9 cellular contexts compared by ENCODE assay signal in genomic region chr14:91149462-91149861, GRCh38. TPM values are rescaled to one million over a fixed set of nuclear protein-coding genes. Genes with fewer than 3 reads are reported as not detected.
DNase-seq lines count a peak whose midpoint lies in the region; ATAC-seq, FAIRE-seq and TF ChIP-seq lines count a peak whose summit lies in the region.
"Had no signal": no experiment of that assay in that cellular context is flagged by ENCODE, and none has a peak within 500 bp of the region (broad histone marks: within the 10 kb centered on the region; RNA-seq: fewer than 3 reads in every experiment).

No MANE protein-coding gene starts in this region.

- H3K36me3 Mint-ChIP-seq in type B pancreatic cell = peaks cover 9% of the 10 kb centered on the region

- peaks cover 16% of the 10 kb centered on the region for H3K4me1 Mint-ChIP-seq in type B pancreatic cell (ENCODE audit: unreplicated experiment)

- ATAC-seq in Right ventricle myocardium inferior (peak; percentile 64), lower lobe of right lung (peak; percentile 90 to 94), aorta (ENCODE audit: low FRiP score) (peak; percentile 83), GM21737 (IDR thresholded peaks at IDR 0.05; ENCODE audit: unreplicated experiment) (no peak)
- ATAC-seq: activated CD8-positive, alpha-beta memory T cell treated with anti-CD3 and anti-CD28 coated beads, Interleukin-2, amount 10 ng/mL, durations not matched to agents 7 days and 5 days had no signal

- FAIRE-seq in frontal cortex (lab: Jason Lieb, UNC) = no peak

- H3K36me3 ChIP-seq in lower lobe of right lung = peaks cover 49% of the 10 kb centered on the region
- no peaks in the 10 kb centered on the region for H3K36me3 ChIP-seq in aorta (ENCODE audit: control insufficient read depth in 1 of 2, insufficient read depth in 2 of 2, low read length in 1 of 2)

- no peaks in the 10 kb centered on the region for H3K27me3 ChIP-seq in lower lobe of right lung (ENCODE audit: low read depth)
- no peaks in the 10 kb centered on the region for H3K27me3 ChIP-seq in aorta (ENCODE audit: control insufficient read depth in 1 of 2, insufficient read depth in 2 of 2, low read length in 1 of 2)

- DNase-seq in Right ventricle myocardium inferior (ENCODE audit: missing footprints) = peak; percentile 22
- no peak for DNase-seq in cardiac septum (ENCODE audit: low spot score)
- DNase-seq in cardiac fibroblast (ENCODE audit: low read depth in 2 of 2) = peak; percentile 98
- DNase-seq in lower lobe of right lung = no peak
- DNase-seq in aorta = peak in 1 of 2 donors; percentile 52
- DNase-seq in frontal cortex (ENCODE audit: low spot score in 2 of 2) = no peak
- DNase-seq in type B pancreatic cell (ENCODE audit: extremely low spot score, unreplicated experiment) = no peak
- DNase-seq: activated CD8-positive, alpha-beta memory T cell treated with anti-CD3 and anti-CD28 coated beads, Interleukin-2, amount 10 ng/mL, durations not matched to agents 7 days and 5 days had no signal

- H3K9me3 ChIP-seq in lower lobe of right lung (no peaks in the 10 kb centered on the region), aorta (ENCODE audit: control insufficient read depth, low read length) (no peaks in the 10 kb centered on the region)

- H3K4me3 ChIP-seq in cardiac fibroblast (replicated peaks in 1 of 2; ENCODE audit: low read depth in 2 of 2, low read length in 2 of 2) (no peak overlapping the region), lower lobe of right lung (no peak overlapping the region), aorta (ENCODE audit: low read length in 2 of 2) (no peak overlapping the region)

- H3K27ac ChIP-seq in lower lobe of right lung (peak overlapping the region; percentile 48), aorta (ENCODE audit: low read depth in 1 of 2, low read length in 2 of 2) (no peak overlapping the region)

- H3K27ac Mint-ChIP-seq in type B pancreatic cell = no peak overlapping the region
- H3K27ac Mint-ChIP-seq: activated CD8-positive, alpha-beta memory T cell treated with anti-CD3 and anti-CD28 coated beads, Interleukin-2, amount 10 ng/mL, durations not matched to agents 7 days and 5 days had no signal

- H3K27me3 Mint-ChIP-seq in type B pancreatic cell = no peaks in the 10 kb centered on the region
- H3K27me3 Mint-ChIP-seq: activated CD8-positive, alpha-beta memory T cell treated with anti-CD3 and anti-CD28 coated beads, Interleukin-2, amount 10 ng/mL, durations not matched to agents 7 days and 5 days had no signal

- peaks cover 21% of the 10 kb centered on the region for H3K4me1 ChIP-seq in lower lobe of right lung
- H3K4me1 ChIP-seq in aorta (ENCODE audit: control insufficient read depth in 1 of 2, insufficient read depth in 2 of 2, low read length in 2 of 2) = no peaks in the 10 kb centered on the region

- H3K9me3 Mint-ChIP-seq in type B pancreatic cell = no peaks in the 10 kb centered on the region

- TF ChIP-seq CTCF in cardiac fibroblast (IDR thresholded peaks at IDR 0.05; ENCODE audit: low read depth, low read length) (no peak), lower lobe of right lung (IDR thresholded peaks at IDR 0.05) (no peak), type B pancreatic cell (conservative IDR thresholded peaks at IDR 0.05) (no peak)

- intact Hi-C loops in Right ventricle myocardium inferior (cut with DNase I) (no loop called here), cardiac septum (cut with DNase I) (no loop called here), lower lobe of right lung (cut with DNase I) (no loop called here), aorta (cut with DNase I) (no loop called here)

- no peak overlapping the region for H3K4me3 Mint-ChIP-seq in type B pancreatic cell
- H3K4me3 Mint-ChIP-seq: activated CD8-positive, alpha-beta memory T cell treated with anti-CD3 and anti-CD28 coated beads, Interleukin-2, amount 10 ng/mL, durations not matched to agents 7 days and 5 days had no signal

- 3% methylated on average over 6 of the region's 6 CpGs for WGBS in aorta, 2 donors

RNA-seq across cellular contexts. Expression of gene DGLUCY, which starts 35.6 kb away (rescaled TPM):
- 202 TPM for total RNA-seq in Right ventricle myocardium inferior
- total RNA-seq in cardiac septum = 131 TPM
- total RNA-seq in lower lobe of right lung = 102 TPM
- 10 to 100 TPM; 23.5 to 55.5 TPM for total RNA-seq in aorta
- polyA plus RNA-seq in aorta = 10 to 100 TPM; 11.9 to 15.1 TPM
- 23.2 TPM for total RNA-seq in frontal cortex
- 24.2 and 37.5 TPM in 2 replicates for total RNA-seq in type B pancreatic cell (ENCODE audit: low replicate concordance)

Comparison
In these comparisons a context has a peak if more than half of its experiments do, and no peak if none do; other contexts are left out.
1. DNase-seq: peak in Right ventricle myocardium inferior (single experiment) and cardiac fibroblast (2 of 2); none in cardiac septum (single experiment), lower lobe of right lung (single experiment), frontal cortex (0 of 2) and type B pancreatic cell (single experiment).